10 cellular contexts compared by ENCODE assay signal in genomic region chr11:34366522-34366921, GRCh38. TPM values are rescaled to one million over a fixed set of nuclear protein-coding genes. Genes with fewer than 3 reads are reported as not detected.
A peak's percentile ranks its signal among the peaks of the same experiment; 100 is the strongest.
DNase-seq lines count a peak whose midpoint lies in the region; ATAC-seq, FAIRE-seq and TF ChIP-seq lines count a peak whose summit lies in the region.
"Had no signal": no experiment of that assay in that cellular context is flagged by ENCODE, and none has a peak within 500 bp of the region (broad histone marks: within the 10 kb centered on the region; RNA-seq: fewer than 3 reads in every experiment).

No MANE protein-coding gene starts in this region.

- no peak overlapping the region for H2BK15ac ChIP-seq in neuronal stem cell (ENCODE audit: low read length)

- H3K18ac ChIP-seq in neuronal stem cell (ENCODE audit: low read length), result no peak overlapping the region

- no peak overlapping the region for H4K8ac ChIP-seq in neuronal stem cell (ENCODE audit: low read depth, low read length)

- no peak overlapping the region for H3K9ac ChIP-seq in neuronal stem cell (ENCODE audit: low read depth, low read length, poor library complexity)

- no peak for TF ChIP-seq POLR2A in GM12892 (IDR thresholded peaks at IDR 0.05; ENCODE audit: low read depth, low read length)

- H4K91ac ChIP-seq in neuronal stem cell (ENCODE audit: low read depth, low read length, poor library complexity), result no peak overlapping the region

- peaks cover 0 to 4% of the 10 kb centered on the region in 2 donors for H3K4me1 ChIP-seq in neuronal stem cell (ENCODE audit: control insufficient read depth in 2 of 2, insufficient read depth in 1 of 2, low read depth in 1 of 2, low read length in 2 of 2)

- H3K27me3 Mint-ChIP-seq in stimulated activated naive CD8-positive, alpha-beta T cell treated with anti-CD3 and anti-CD28 coated beads, Interleukin-15, amount 100 ng/mL, for 72 hours, result peaks cover 24% of the 10 kb centered on the region

- peak; percentile 44 for TF ChIP-seq CTCF in kidney epithelial cell (IDR thresholded peaks at IDR 0.05; ENCODE audit: insufficient read depth, low read length, poor library complexity, severe bottlenecking)

- no peaks in the 10 kb centered on the region for H3K9me3 ChIP-seq in neuronal stem cell (replicated peaks in 1 of 2; ENCODE audit: control insufficient read depth in 2 of 2, insufficient read depth in 1 of 2, low read depth in 1 of 2, low read length in 2 of 2)

- H3K4ac ChIP-seq in neuronal stem cell (ENCODE audit: low read length), result no peak overlapping the region

- H2BK120ac ChIP-seq in neuronal stem cell (ENCODE audit: low read depth, low read length), result no peak overlapping the region

- no peak overlapping the region for H3K4me2 ChIP-seq in neuronal stem cell (ENCODE audit: insufficient read depth, low read length, poor library complexity, severe bottlenecking)

- H3K4me1 Mint-ChIP-seq in stimulated activated naive CD8-positive, alpha-beta T cell treated with anti-CD3 and anti-CD28 coated beads, Interleukin-15, amount 100 ng/mL, for 72 hours, result peaks cover 29% of the 10 kb centered on the region

- WGBS in neuronal stem cell (ENCODE audit: extremely low coverage in 2 of 2, insufficient read length in 2 of 2, insufficient replicate concordance in 1 of 2), 2 donors, result no CpG with 5 or more reads among the region's 2 CpGs

- ATAC-seq in stimulated activated naive CD8-positive, alpha-beta T cell treated with anti-CD3 and anti-CD28 coated beads, Interleukin-15, amount 100 ng/mL, for 72 hours, result no peak

- H3K27me3 ChIP-seq in kidney epithelial cell (ENCODE audit: control insufficient read depth, insufficient read depth, low read length) (no peaks in the 10 kb centered on the region), neuronal stem cell (ENCODE audit: control insufficient read depth in 3 of 3, insufficient read depth in 3 of 3, low read depth in 1 of 3, low read length in 3 of 3) (no peaks in the 10 kb centered on the region)

- no peak overlapping the region for H2AK5ac ChIP-seq in neuronal stem cell (ENCODE audit: low read depth, low read length)

- H3K4me3 ChIP-seq in kidney epithelial cell (ENCODE audit: low read depth, low read length), result no peak overlapping the region
- no peak overlapping the region for H3K4me3 ChIP-seq in neuronal stem cell (ENCODE audit: low read length in 2 of 2)
- H3K4me3 ChIP-seq: lung had no signal

- DNase-seq in COLO668 (lab: John Stamatoyannopoulos, UW; ENCODE audit: unreplicated experiment) (peak; percentile 37), GM12892 (ENCODE audit: insufficient read length) (no peak), RCC 7860 (ENCODE audit: low spot score) (no peak), kidney epithelial cell (ENCODE audit: low read depth) (no peak), NCI-H2029 (lab: John Stamatoyannopoulos, UW) (no peak), neuronal stem cell (ENCODE audit: low spot score) (no peak), activated gamma-delta T cell treated with Interleukin-2 at 50 U/mL for 16 hours (no peak)
- DNase-seq in stimulated activated naive CD8-positive, alpha-beta T cell treated with anti-CD3 and anti-CD28 coated beads, Interleukin-15, amount 100 ng/mL, for 72 hours, result no peak
- DNase-seq: cerebellar nuclear complex had no signal

- no peak overlapping the region for H3K27ac ChIP-seq in neuronal stem cell (replicated peaks; ENCODE audit: low read length)

- H2AFZ ChIP-seq in neuronal stem cell (ENCODE audit: low read length), result no peak overlapping the region

- no peak overlapping the region for H2BK5ac ChIP-seq in neuronal stem cell (ENCODE audit: low read length)

- H3K36me3 ChIP-seq in kidney epithelial cell (ENCODE audit: control insufficient read depth, insufficient read depth, low read length) (no peaks in the 10 kb centered on the region), neuronal stem cell (replicated peaks in 1 of 2; ENCODE audit: control insufficient read depth in 2 of 2, insufficient read depth in 2 of 2, low read length in 2 of 2) (no peaks in the 10 kb centered on the region)

- H3K27ac Mint-ChIP-seq in stimulated activated naive CD8-positive, alpha-beta T cell treated with anti-CD3 and anti-CD28 coated beads, Interleukin-15, amount 100 ng/mL, for 72 hours, result no peak overlapping the region

- no peak overlapping the region for H3K4me3 Mint-ChIP-seq in stimulated activated naive CD8-positive, alpha-beta T cell treated with anti-CD3 and anti-CD28 coated beads, Interleukin-15, amount 100 ng/mL, for 72 hours

- H2BK12ac ChIP-seq in neuronal stem cell (ENCODE audit: low read length), result no peak overlapping the region

- no peak overlapping the region for H3K23ac ChIP-seq in neuronal stem cell (ENCODE audit: low read depth, low read length, poor library complexity)

- FAIRE-seq in GM12892 (lab: Jason Lieb, UNC) (peak; percentile 38), RCC 7860 (lab: Jason Lieb, UNC) (peak; percentile 5)

- H3K79me1 ChIP-seq in neuronal stem cell (ENCODE audit: low read depth, low read length), result no peaks in the 10 kb centered on the region

- H3K14ac ChIP-seq in neuronal stem cell (ENCODE audit: low read length), result no peak overlapping the region

- peaks cover 0 to 2% of the 10 kb centered on the region in 2 donors for H3K9me3 Mint-ChIP-seq in stimulated activated naive CD8-positive, alpha-beta T cell treated with anti-CD3 and anti-CD28 coated beads, Interleukin-15, amount 100 ng/mL, for 72 hours

RNA-seq across cellular contexts. Expression of gene ABTB2, which starts 8.7 kb away (rescaled TPM):
- polyA plus RNA-seq in GM12892 (2012; ENCODE audit: missing spikeins), result 1.5 TPM
- total RNA-seq in kidney epithelial cell, result 26.8 and 27.7 TPM in 2 replicates
- 0.89 TPM for polyA plus RNA-seq in neuronal stem cell (2013, experiment 1 of 2)
- polyA plus RNA-seq in neuronal stem cell (2013, experiment 2 of 2), result 0.94 TPM
